23 cellular contexts compared by ENCODE assay signal in genomic region chr2:180705551-180705950, GRCh38.
DNase-seq lines count a peak whose midpoint lies in the region; ATAC-seq, FAIRE-seq and TF ChIP-seq lines count a peak whose summit lies in the region.
"Had no signal": no experiment of that assay in that cellular context is flagged by ENCODE, and none has a peak within 500 bp of the region (broad histone marks: within the 10 kb centered on the region; RNA-seq: fewer than 3 reads in every experiment).

No MANE protein-coding gene starts in this region.

- H3K79me2 ChIP-seq in PC-3 (ENCODE audit: low read length) = peaks cover 4% of the 10 kb centered on the region
- H3K79me2 ChIP-seq: parathyroid adenoma had no signal

- DNase-seq in MCF 10A (ENCODE audit: unreplicated experiment) (no peak), breast epithelium (ENCODE audit: low spot score in 2 of 2) (no peak), PC-3 (no peak), epithelial cell of prostate (ENCODE audit: low read depth, low spot score) (no peak), posterior vena cava (ENCODE audit: low spot score) (no peak), pancreas (no peak)
- no peak for DNase-seq in stimulated activated CD8-positive, alpha-beta memory T cell treated with anti-CD3 and anti-CD28 coated beads, Interleukin-4, amount 100 ng/mL, for 48 hours
- DNase-seq: activated CD4-positive, alpha-beta T cell treated with anti-CD3 and anti-CD28 coated beads for 48 hours; activated naive CD4-positive, alpha-beta T cell; activated T-cell treated with anti-CD3 and anti-CD28 coated beads, Interleukin-2, amount 50 U/mL, for 4 hours; DMS79 treated with DMSO at 0.1 percent for 48 hours; H7; KBM-7; left cardiac atrium; right cardiac atrium; stimulated activated CD4-positive, alpha-beta T cell treated with anti-CD3 and anti-CD28 coated beads, Interleukin-4, amount 100 ng/mL, for 1 hour; upper lobe of right lung had no signal

- no peak overlapping the region for H3K4me3 Mint-ChIP-seq in MCF 10A (ENCODE audit: unreplicated experiment)
- H3K4me3 Mint-ChIP-seq: activated T-cell treated with anti-CD3 and anti-CD28 coated beads, Interleukin-2, amount 50 U/mL, for 4 hours; stimulated activated effector memory CD8-positive, alpha-beta T cell treated with anti-CD3 and anti-CD28 coated beads, Interleukin-12 subunit alpha, Interleukin-12 subunit beta, amount 100 ng/mL, for 72 hours; T-helper 2 cell treated with Interferon-gamma antibody and Interleukin-4, amounts not matched to agents 5 μg/mL and 100 μg/mL, for 36 hours had no signal

- CTCF ChIA-PET in MCF 10A (lab: Yijun Ruan, JAX) (no interaction called here), PC-3 (lab: Charles Lee) (no interaction called here)

- H3K27me3 Mint-ChIP-seq in MCF 10A (ENCODE audit: insufficient read depth, unreplicated experiment) = no peaks in the 10 kb centered on the region

- TF ChIP-seq CTCF in MCF 10A (IDR thresholded peaks at IDR 0.05; ENCODE audit: unreplicated experiment) = no peak
- no peak for TF ChIP-seq CTCF in breast epithelium (IDR thresholded peaks at IDR 0.05)
- TF ChIP-seq CTCF in PC-3 (conservative IDR thresholded peaks at IDR 0.05; ENCODE audit: low read depth, low read length) = no peak
- no peak for TF ChIP-seq CTCF in pancreas (IDR thresholded peaks at IDR 0.05)

- no peaks in the 10 kb centered on the region for H3K9me2 ChIP-seq in PC-3 (replicated peaks; ENCODE audit: low read length)

- POLR2A ChIA-PET in MCF 10A (lab: Yijun Ruan, JAX) = interaction anchor here (1.0 kb wide), 1 partner anchor 204 kb away, joined by 5 read pairs; no protein-coding TSS in a partner anchor
- POLR2A ChIA-PET in PC-3 (lab: Charles Lee; ENCODE audit: unreplicated experiment) = no interaction called here

- no peak overlapping the region for H2AFZ ChIP-seq in PC-3 (ENCODE audit: low read length)
- H2AFZ ChIP-seq: parathyroid adenoma had no signal

- no peak for FAIRE-seq in pancreas (lab: Jason Lieb, UNC)

- H3K4me1 Mint-ChIP-seq in MCF 10A (ENCODE audit: insufficient read depth, unreplicated experiment) = peaks cover 24% of the 10 kb centered on the region
- H3K4me1 Mint-ChIP-seq: stimulated activated effector memory CD8-positive, alpha-beta T cell treated with anti-CD3 and anti-CD28 coated beads, Interleukin-12 subunit alpha, Interleukin-12 subunit beta, amount 100 ng/mL, for 72 hours had no signal

- intact Hi-C loops in MCF 10A (cut with micrococcal nuclease) = loop anchor here (5.0 to 10.0 kb wide), 2 partner anchors 181 to 277 kb away; partner anchors contain the start of gene UBE2E3
- intact Hi-C loops in breast epithelium (cut with DNase I; ENCODE audit: low total_unique reads) = no loop called here
- intact Hi-C loops in PC-3 (cut with micrococcal nuclease) = no loop called here
- intact Hi-C loops in posterior vena cava (cut with DNase I) = no loop called here
- intact Hi-C loops in pancreas (cut with DNase I) = no loop called here

- H4K20me1 ChIP-seq in PC-3 (ENCODE audit: low read length) = no peaks in the 10 kb centered on the region

- H3K9ac ChIP-seq in PC-3 (ENCODE audit: low read length) = no peak overlapping the region
- H3K9ac ChIP-seq: parathyroid adenoma had no signal

- H3K36me3 Mint-ChIP-seq in MCF 10A (ENCODE audit: insufficient read depth, unreplicated experiment) = peaks cover 12% of the 10 kb centered on the region
- H3K36me3 Mint-ChIP-seq: stimulated activated effector memory CD8-positive, alpha-beta T cell treated with anti-CD3 and anti-CD28 coated beads, Interleukin-12 subunit alpha, Interleukin-12 subunit beta, amount 100 ng/mL, for 72 hours had no signal

- H3K4me3 ChIP-seq in breast epithelium (no peak overlapping the region), PC-3 (ENCODE audit: low read length) (no peak overlapping the region), pancreas (no peak overlapping the region)
- H3K4me3 ChIP-seq: upper lobe of right lung had no signal

- no peak for TF ChIP-seq POLR2A in breast epithelium (IDR thresholded peaks at IDR 0.05)

- no peaks in the 10 kb centered on the region for H3K36me3 ChIP-seq in breast epithelium
- no peaks in the 10 kb centered on the region for H3K36me3 ChIP-seq in PC-3 (ENCODE audit: low read depth, low read length)
- H3K36me3 ChIP-seq in pancreas = no peaks in the 10 kb centered on the region
- H3K36me3 ChIP-seq: upper lobe of right lung had no signal

- peak overlapping the region; percentile 52 for H3K27ac Mint-ChIP-seq in MCF 10A (ENCODE audit: low read depth, unreplicated experiment)
- H3K27ac Mint-ChIP-seq: stimulated activated effector memory CD8-positive, alpha-beta T cell treated with anti-CD3 and anti-CD28 coated beads, Interleukin-12 subunit alpha, Interleukin-12 subunit beta, amount 100 ng/mL, for 72 hours; T-helper 2 cell treated with Interferon-gamma antibody and Interleukin-4, amounts not matched to agents 5 μg/mL and 100 μg/mL, for 36 hours had no signal

- WGBS in pancreas, 2 donors = 62 to 82% methylated on average over 1 of the region's 1 CpG

- no peak for ATAC-seq in PC-3
- no peak for ATAC-seq in pancreas
- ATAC-seq in GM21825 (IDR thresholded peaks at IDR 0.05; ENCODE audit: unreplicated experiment) = no peak
- ATAC-seq: activated T-cell treated with anti-CD3 and anti-CD28 coated beads, Interleukin-2, amount 50 U/mL, for 4 hours; left cardiac atrium; right cardiac atrium; stimulated activated effector memory CD8-positive, alpha-beta T cell treated with anti-CD3 and anti-CD28 coated beads, Interleukin-12 subunit alpha, Interleukin-12 subunit beta, amount 100 ng/mL, for 72 hours; upper lobe of right lung had no signal

- H3K9me3 ChIP-seq in breast epithelium = no peaks in the 10 kb centered on the region
- no peaks in the 10 kb centered on the region for H3K9me3 ChIP-seq in PC-3 (ENCODE audit: low read length)
- H3K9me3 ChIP-seq in pancreas = no peaks in the 10 kb centered on the region
- H3K9me3 ChIP-seq: upper lobe of right lung had no signal

- no TSS peak for BruUV-seq in MCF 10A (replicated peaks; lab: Mats Ljungman, UMichigan)
- BruUV-seq in PC-3 (replicated peaks; lab: Mats Ljungman, UMichigan) = no TSS peak

- 0 out of 2 replicates have a peak overlapping the region, but pooled peaks have one; percentile 9 for H3K4me2 ChIP-seq in PC-3 (ENCODE audit: low read length)

- H3F3A ChIP-seq in PC-3 (ENCODE audit: low read length, unreplicated experiment) = no peaks in the 10 kb centered on the region

- no peak overlapping the region for H3K27ac ChIP-seq in breast epithelium
- peak overlapping the region; percentile 33 for H3K27ac ChIP-seq in PC-3 (ENCODE audit: low read length)
- H3K27ac ChIP-seq in epithelial cell of prostate = peak overlapping the region; percentile 81
- H3K27ac ChIP-seq in pancreas = no peak overlapping the region
- H3K27ac ChIP-seq: parathyroid adenoma, RWPE1, upper lobe of right lung, VCaP had no signal

- H3K27me3 ChIP-seq in breast epithelium = no peaks in the 10 kb centered on the region
- no peaks in the 10 kb centered on the region for H3K27me3 ChIP-seq in PC-3 (ENCODE audit: low read length)
- no peaks in the 10 kb centered on the region for H3K27me3 ChIP-seq in pancreas
- H3K27me3 ChIP-seq: upper lobe of right lung had no signal

- H3K4me1 ChIP-seq in breast epithelium = no peaks in the 10 kb centered on the region
- peaks cover 44% of the 10 kb centered on the region for H3K4me1 ChIP-seq in PC-3 (ENCODE audit: insufficient read depth, low read length)
- H3K4me1 ChIP-seq in pancreas = no peaks in the 10 kb centered on the region
- H3K4me1 ChIP-seq: parathyroid adenoma, upper lobe of right lung had no signal

- H3K9me3 Mint-ChIP-seq in MCF 10A (ENCODE audit: unreplicated experiment) = no peaks in the 10 kb centered on the region
- H3K9me3 Mint-ChIP-seq: activated T-cell treated with anti-CD3 and anti-CD28 coated beads, Interleukin-2, amount 50 U/mL, for 4 hours; stimulated activated effector memory CD8-positive, alpha-beta T cell treated with anti-CD3 and anti-CD28 coated beads, Interleukin-12 subunit alpha, Interleukin-12 subunit beta, amount 100 ng/mL, for 72 hours; T-helper 2 cell treated with Interferon-gamma antibody and Interleukin-4, amounts not matched to agents 5 μg/mL and 100 μg/mL, for 36 hours had no signal

Comparison
In these comparisons a context has a peak if more than half of its experiments do, and no peak if none do; other contexts are left out.
1. H3K27ac ChIP-seq: peak in PC-3 (single experiment) and epithelial cell of prostate (single experiment); none in breast epithelium (0 of 2) and pancreas (0 of 4).